In the genomic region with DNA sequence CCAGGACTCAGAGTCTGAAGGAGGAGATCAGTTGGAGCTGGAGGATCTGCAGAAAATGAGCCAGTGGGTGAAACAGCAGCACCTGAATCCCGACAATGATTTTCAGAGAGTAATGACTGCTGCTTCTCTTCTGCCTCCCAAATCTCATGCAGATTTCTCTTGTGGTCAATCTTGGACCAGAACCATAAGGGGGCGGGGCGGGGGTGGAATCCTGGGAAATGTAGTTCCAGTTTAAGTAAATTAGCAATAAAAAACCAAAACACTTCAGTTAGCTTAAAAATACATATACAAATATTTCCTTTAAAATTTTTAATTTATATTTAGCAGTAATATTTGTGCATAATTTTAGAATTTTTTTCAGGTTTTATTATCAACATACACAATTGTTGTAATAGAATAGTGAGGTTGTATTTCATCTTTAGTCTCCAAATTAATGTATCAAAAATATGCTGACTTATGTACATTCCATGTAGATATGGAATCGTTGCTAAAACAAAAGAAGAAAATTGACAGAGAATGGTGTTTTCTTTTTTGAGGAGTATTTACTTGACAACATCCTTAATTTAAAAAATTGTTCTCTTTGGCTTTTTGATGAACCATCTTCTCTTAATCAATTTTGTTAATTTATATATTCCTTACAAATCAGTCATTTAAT, we compare ENCODE assay signal across 23 cellular contexts.
"Had no signal": no experiment of that assay in that cellular context is flagged by ENCODE, and none has a peak within 500 bp of the region (broad histone marks: within the 10 kb centered on the region; RNA-seq: fewer than 3 reads in every experiment).

No MANE protein-coding gene starts in this region.

- H3K36me3 Mint-ChIP-seq: activated naive CD8-positive, alpha-beta T cell treated with anti-CD3 and anti-CD28 coated beads, Interleukin-2, amount 10 ng/mL, durations not matched to agents 7 days and 5 days; naive B cell had no signal

- H3K4me3 Mint-ChIP-seq: activated naive CD4-positive, alpha-beta T cell treated with anti-CD3 and anti-CD28 coated beads for 36 hours; activated naive CD8-positive, alpha-beta T cell treated with anti-CD3 and anti-CD28 coated beads, Interleukin-2, amount 10 ng/mL, durations not matched to agents 7 days and 5 days; activated T-cell treated with anti-CD3 and anti-CD28 coated beads, Interleukin-2, amount 50 U/mL, for 72 hours; naive B cell; T-helper 1 cell treated with Interleukin-12 subunit alpha and Interleukin-12 subunit beta and Interleukin-4 antibody, amounts not matched to agents 30 μg/mL and 1 μg/mL, for 36 hours had no signal

- DNase-seq: activated CD4-positive, alpha-beta T cell treated with anti-CD3 and anti-CD28 coated beads for 4 hours; activated CD4-positive, alpha-beta T cell treated with anti-CD3 and anti-CD28 coated beads, Interleukin-2, amount 50 U/mL, for 48 hours; activated CD4-positive, CD25-positive, alpha-beta regulatory T cell; activated effector memory CD4-positive, alpha-beta T cell treated with Interleukin-2 at 50 U/mL for 16 hours; activated naive CD4-positive, alpha-beta T cell treated with anti-CD3 and anti-CD28 coated beads for 36 hours; activated naive CD8-positive, alpha-beta T cell treated with anti-CD3 and anti-CD28 coated beads, Interleukin-2, amount 10 ng/mL, durations not matched to agents 7 days and 5 days; activated T-cell treated with anti-CD3 and anti-CD28 coated beads, Interleukin-2, amount 50 U/mL, for 72 hours; amniotic stem cell; heart left ventricle; kidney; lower lobe of right lung; mesendoderm; naive B cell; stimulated activated CD4-positive, alpha-beta T cell treated with anti-CD3 and anti-CD28 coated beads, Interleukin-4, amount 100 ng/mL, for 4 hours; stimulated activated naive CD8-positive, alpha-beta T cell treated with anti-CD3 and anti-CD28 coated beads, Interleukin-15, Interleukin-2, amounts not matched to agents 100 U/mL and 50 U/mL, for 24 hours; substantia nigra; T1000; thyroid gland had no signal

- ATAC-seq: activated T-cell treated with anti-CD3 and anti-CD28 coated beads, Interleukin-2, amount 50 U/mL, for 72 hours; heart left ventricle; left lobe of liver; lower lobe of right lung; stimulated activated naive CD8-positive, alpha-beta T cell treated with anti-CD3 and anti-CD28 coated beads, Interleukin-15, Interleukin-2, amounts not matched to agents 100 U/mL and 50 U/mL, for 24 hours had no signal

- H3K27ac Mint-ChIP-seq: activated naive CD4-positive, alpha-beta T cell treated with anti-CD3 and anti-CD28 coated beads for 36 hours; activated naive CD8-positive, alpha-beta T cell treated with anti-CD3 and anti-CD28 coated beads, Interleukin-2, amount 10 ng/mL, durations not matched to agents 7 days and 5 days; activated T-cell treated with anti-CD3 and anti-CD28 coated beads, Interleukin-2, amount 50 U/mL, for 72 hours; naive B cell; T-helper 1 cell treated with Interleukin-12 subunit alpha and Interleukin-12 subunit beta and Interleukin-4 antibody, amounts not matched to agents 30 μg/mL and 1 μg/mL, for 36 hours had no signal

- FAIRE-seq: bronchial epithelial cell had no signal

- H3K27me3 Mint-ChIP-seq: activated naive CD8-positive, alpha-beta T cell treated with anti-CD3 and anti-CD28 coated beads, Interleukin-2, amount 10 ng/mL, durations not matched to agents 7 days and 5 days; naive B cell had no signal

- H3K4me1 Mint-ChIP-seq: activated naive CD8-positive, alpha-beta T cell treated with anti-CD3 and anti-CD28 coated beads, Interleukin-2, amount 10 ng/mL, durations not matched to agents 7 days and 5 days; naive B cell had no signal

- H3K9me3 Mint-ChIP-seq: activated naive CD4-positive, alpha-beta T cell treated with anti-CD3 and anti-CD28 coated beads for 36 hours; activated naive CD8-positive, alpha-beta T cell treated with anti-CD3 and anti-CD28 coated beads, Interleukin-2, amount 10 ng/mL, durations not matched to agents 7 days and 5 days had no signal

- H3K36me3 ChIP-seq: heart left ventricle, lower lobe of right lung, thyroid gland had no signal

- H3K4me3 ChIP-seq: coronary artery, heart left ventricle, lower lobe of right lung, thyroid gland had no signal

- H3K27me3 ChIP-seq: heart left ventricle, thyroid gland had no signal

- H3K27ac ChIP-seq: coronary artery, epithelial cell of prostate, heart left ventricle, lower lobe of right lung, thyroid gland had no signal

- H3K9me3 ChIP-seq: heart left ventricle, lower lobe of right lung, thyroid gland had no signal

- H3K4me1 ChIP-seq: heart left ventricle, lower lobe of right lung, thyroid gland had no signal
